12 cellular contexts compared by ENCODE assay signal in the genomic region with DNA sequence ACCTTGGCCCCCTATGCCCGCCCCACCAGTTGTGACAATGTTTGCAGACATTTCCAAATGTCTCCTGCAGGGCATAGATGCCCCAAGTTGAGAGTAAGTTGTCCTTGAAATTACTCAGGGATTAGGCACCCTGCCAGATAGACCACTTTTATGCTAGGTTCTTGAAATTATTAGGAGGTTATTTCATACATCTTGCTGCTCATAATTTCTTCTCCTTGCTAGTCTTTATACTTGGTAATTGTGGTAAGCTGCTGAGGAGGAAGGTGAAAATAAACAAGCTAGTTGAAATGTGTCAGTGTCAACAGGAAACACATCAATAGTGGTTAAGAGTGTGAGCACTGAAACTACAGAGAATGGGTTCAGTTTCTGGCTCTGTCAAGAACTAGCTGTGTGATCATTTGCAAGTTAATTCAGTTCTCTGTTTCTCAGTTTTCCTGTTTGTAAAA.
DNase-seq lines count a peak whose midpoint lies in the region; ATAC-seq, FAIRE-seq and TF ChIP-seq lines count a peak whose summit lies in the region.
"Had no signal": no experiment of that assay in that cellular context is flagged by ENCODE, and none has a peak within 500 bp of the region (broad histone marks: within the 10 kb centered on the region; RNA-seq: fewer than 3 reads in every experiment).

No MANE protein-coding gene starts in this region.

- no peak overlapping the region for H3K4me3 ChIP-seq in keratinocyte (ENCODE audit: control insufficient read depth in 2 of 3, extremely low read depth in 1 of 3, insufficient read depth in 2 of 3, low read depth in 1 of 3, low read length in 3 of 3)
- H3K4me3 ChIP-seq in adrenal gland: no peak overlapping the region
- H3K4me3 ChIP-seq: suprapubic skin had no signal

- ATAC-seq in GM18870 (IDR thresholded peaks at IDR 0.05; ENCODE audit: unreplicated experiment) (peak; percentile 36), HG03521 (IDR thresholded peaks at IDR 0.05; ENCODE audit: unreplicated experiment) (peak; percentile 41), HG03135 (IDR thresholded peaks at IDR 0.05; ENCODE audit: unreplicated experiment) (no peak)

- H3K9me3 ChIP-seq in keratinocyte (ENCODE audit: control insufficient read depth, low read depth, low read length) (no peaks in the 10 kb centered on the region), adrenal gland (replicated peaks in 1 of 3) (no peaks in the 10 kb centered on the region)
- H3K9me3 ChIP-seq: suprapubic skin had no signal

- no peak for TF ChIP-seq CTCF in keratinocyte (optimal IDR thresholded peaks at IDR 0.05 in 1 of 3, IDR thresholded peaks at IDR 0.05 in 1 of 3, conservative IDR thresholded peaks at IDR 0.05 in 1 of 3; ENCODE audit: extremely low read depth in 1 of 3, insufficient read depth in 2 of 3, low read length in 3 of 3)
- no peak for TF ChIP-seq CTCF in adrenal gland (IDR thresholded peaks at IDR 0.05)

- no peaks in the 10 kb centered on the region for H4K20me1 ChIP-seq in keratinocyte (ENCODE audit: control insufficient read depth, extremely low read depth, insufficient read depth, low read length)

- FAIRE-seq in keratinocyte (lab: Jason Lieb, UNC): no peak
- FAIRE-seq: D721Med had no signal

- intact Hi-C loops in adrenal gland (cut with DNase I): no loop called here

- H3K36me3 ChIP-seq in keratinocyte (ENCODE audit: control insufficient read depth in 2 of 2, extremely low read depth in 1 of 2, insufficient read depth in 2 of 2, low read length in 2 of 2) (no peaks in the 10 kb centered on the region), adrenal gland (replicated peaks in 1 of 2) (no peaks in the 10 kb centered on the region)
- H3K36me3 ChIP-seq: suprapubic skin had no signal

- peak overlapping the region; percentile 49 for H2AFZ ChIP-seq in keratinocyte (ENCODE audit: control insufficient read depth, low read length)

- no peak overlapping the region for H3K4me2 ChIP-seq in keratinocyte (ENCODE audit: control insufficient read depth, extremely low read depth, insufficient read depth, low read depth, low read length)

- DNase-seq in DMS 273 (lab: John Stamatoyannopoulos, UW; ENCODE audit: unreplicated experiment) (peak; percentile 15), DMS 273 treated with DMSO at 0.1 percent for 48 hours (lab: John Stamatoyannopoulos, UW) (no peak), keratinocyte (ENCODE audit: low read depth, low spot score) (no peak), adrenal gland (no peak), NCI-H128 (lab: John Stamatoyannopoulos, UW; ENCODE audit: unreplicated experiment) (no peak)
- DNase-seq: dermis blood vessel endothelial cell had no signal

- H3K27me3 ChIP-seq in keratinocyte (ENCODE audit: control insufficient read depth, extremely low read depth, insufficient read depth, low read length) (no peaks in the 10 kb centered on the region), adrenal gland (no peaks in the 10 kb centered on the region)
- H3K27me3 ChIP-seq: suprapubic skin had no signal

- 57 to 89% (median 86%) methylated on average over 1 of the region's 1 CpG for WGBS in adrenal gland, 4 donors

- H3K27ac ChIP-seq in keratinocyte (ENCODE audit: control insufficient read depth, insufficient read depth, low read length) (no peak overlapping the region), adrenal gland (no peak overlapping the region)
- H3K27ac ChIP-seq: 22Rv1, suprapubic skin had no signal

- dilution Hi-C loops in keratinocyte (cut with MboI; ENCODE audit: extremely low pct_ligation_motif_present, low sequenced_read_pairs): no loop called here

- TF ChIP-seq POLR2A in adrenal gland (IDR thresholded peaks at IDR 0.05): no peak

- H3K9me1 ChIP-seq in keratinocyte (ENCODE audit: control insufficient read depth, extremely low read depth, insufficient read depth, low read length): no peaks in the 10 kb centered on the region

- no peak overlapping the region for H3K9ac ChIP-seq in keratinocyte (ENCODE audit: control insufficient read depth, extremely low read depth, insufficient read depth, low read length)

- H3K79me2 ChIP-seq in keratinocyte (ENCODE audit: control insufficient read depth, insufficient read depth, low read length): no peaks in the 10 kb centered on the region

- H3K4me1 ChIP-seq in keratinocyte (ENCODE audit: control insufficient read depth, extremely low read depth, insufficient read depth, low read length): peaks cover 29% of the 10 kb centered on the region
- H3K4me1 ChIP-seq in adrenal gland (replicated peaks in 1 of 2): peaks cover 0 to 6% of the 10 kb centered on the region in 2 donors
